ENCODE assay signal across 10 cellular contexts in the genomic region with DNA sequence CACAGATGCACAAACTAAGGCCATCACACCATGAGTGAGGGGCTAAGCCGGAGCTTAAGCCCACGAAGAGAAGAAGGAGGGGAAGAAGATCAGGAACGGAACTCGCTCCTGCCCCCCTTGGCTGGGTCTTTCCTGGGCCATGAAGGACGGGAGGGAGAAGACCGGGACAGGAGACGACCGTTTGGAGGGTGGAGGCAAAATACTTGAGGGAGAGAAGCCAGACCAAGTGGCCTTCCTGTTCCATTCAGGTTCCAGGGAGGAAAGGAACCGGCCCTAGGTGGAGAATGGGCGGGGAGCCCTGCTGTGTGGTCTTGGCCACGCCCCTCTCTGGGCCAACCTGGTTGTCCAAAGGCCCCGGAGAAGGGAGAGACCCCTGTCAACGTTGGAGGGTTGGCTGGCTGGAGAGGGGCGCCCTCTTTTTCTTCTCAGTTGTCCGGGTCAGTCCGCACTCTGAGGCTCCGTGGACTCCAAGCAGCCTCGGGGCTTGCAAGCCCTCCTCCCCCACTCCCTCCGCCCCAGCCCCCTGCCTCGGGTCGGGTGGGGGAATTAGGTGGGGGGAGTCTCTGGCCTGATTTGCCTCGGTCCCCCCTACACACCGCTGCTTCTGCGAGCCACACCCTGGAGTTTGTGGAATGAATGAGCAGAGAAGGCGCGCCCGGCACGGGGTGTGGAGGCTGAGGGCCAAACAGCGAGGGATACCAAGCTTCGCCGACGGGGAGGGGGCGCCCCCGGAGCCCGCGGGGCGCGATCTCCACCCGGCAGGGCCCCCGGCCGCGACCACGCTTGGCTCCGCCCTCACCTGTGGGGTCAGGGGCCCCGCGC. TPM values are rescaled to one million over a fixed set of nuclear protein-coding genes. Genes with fewer than 3 reads are reported as not detected.
A peak's percentile ranks its signal among the peaks of the same experiment; 100 is the strongest.
DNase-seq lines count a peak whose midpoint lies in the region; FAIRE-seq and TF ChIP-seq lines count a peak whose summit lies in the region.
"Had no signal": no experiment of that assay in that cellular context is flagged by ENCODE, and none has a peak within 500 bp of the region (broad histone marks: within the 10 kb centered on the region; RNA-seq: fewer than 3 reads in every experiment).

No MANE protein-coding gene starts in this region.

- no TSS peak for BruUV-seq in endothelial cell of umbilical vein (replicated peaks; lab: Mats Ljungman, UMichigan)

- no peak for TF ChIP-seq POLR2A in endothelial cell of umbilical vein (IDR thresholded peaks at IDR 0.05; ENCODE audit: low read depth, low read length)

- FAIRE-seq in endothelial cell of umbilical vein (lab: Jason Lieb, UNC), result no peak
- FAIRE-seq: islet of Langerhans had no signal

- TF ChIP-seq CTCF in endothelial cell of umbilical vein (IDR thresholded peaks at IDR 0.05; ENCODE audit: extremely low read depth in 1 of 2, insufficient read depth in 1 of 2, low read depth in 1 of 2, low read length in 2 of 2) (no peak), BE2C (IDR thresholded peaks at IDR 0.05; ENCODE audit: low read depth, low read length) (no peak)

- H3K27ac ChIP-seq in endothelial cell of umbilical vein (ENCODE audit: insufficient read depth, low read depth, low read length), result no peak overlapping the region

- H4K20me1 ChIP-seq in endothelial cell of umbilical vein (replicated peaks; ENCODE audit: control insufficient read depth, extremely low read depth, insufficient read depth, low read length), result no peaks in the 10 kb centered on the region

- CTCF ChIA-PET in endothelial cell of umbilical vein (lab: Charles Lee), result no interaction called here

- POLR2A ChIA-PET in endothelial cell of umbilical vein (lab: Charles Lee), result no interaction called here

- H3K27me3 ChIP-seq in endothelial cell of umbilical vein (ENCODE audit: control insufficient read depth in 2 of 2, insufficient read depth in 2 of 2, low read length in 2 of 2) (peaks cover 19 to 27% of the 10 kb centered on the region in 2 experiments), BE2C (peaks cover 55% of the 10 kb centered on the region)

- no peaks in the 10 kb centered on the region for H3K79me2 ChIP-seq in endothelial cell of umbilical vein (ENCODE audit: control insufficient read depth, insufficient read depth, low read length)

- H3K9me1 ChIP-seq in endothelial cell of umbilical vein (replicated peaks; ENCODE audit: control insufficient read depth, extremely low read depth, insufficient read depth, low read length), result no peaks in the 10 kb centered on the region

- dilution Hi-C loops in endothelial cell of umbilical vein (cut with MboI; ENCODE audit: extremely low pct_ligation_motif_present, low sequenced_read_pairs), result no loop called here

- intact Hi-C loops in endothelial cell of umbilical vein (cut with micrococcal nuclease), result no loop called here

- H3K9ac ChIP-seq in endothelial cell of umbilical vein (replicated peaks; ENCODE audit: extremely low read depth, insufficient read depth, low read length), result no peak overlapping the region

- H2AFZ ChIP-seq in endothelial cell of umbilical vein (ENCODE audit: low read depth, low read length), result no peak overlapping the region

- H3K9me3 ChIP-seq in endothelial cell of umbilical vein (replicated peaks; ENCODE audit: control insufficient read depth, insufficient read depth, low read length), result no peaks in the 10 kb centered on the region
- no peaks in the 10 kb centered on the region for H3K9me3 ChIP-seq in BE2C

- DNase-seq in NCI-H1694 (lab: John Stamatoyannopoulos, UW), result peak; percentile 9
- no peak for DNase-seq in NCI-H1694 treated with DMSO at 0.1 percent for 48 hours (lab: John Stamatoyannopoulos, UW)
- peak; percentile 6 for DNase-seq in NCI-H2227 treated with DMSO at 0.1 percent for 48 hours (lab: John Stamatoyannopoulos, UW)
- DNase-seq in endothelial cell of umbilical vein (ENCODE audit: low read depth, low spot score), result no peak
- peak; percentile 80 for DNase-seq in retina
- no peak for DNase-seq in stimulated activated naive CD4-positive, alpha-beta T cell treated with Interleukin-2 at 50 U/mL for 16 hours (lab: John Stamatoyannopoulos, UW)
- no peak for DNase-seq in BE2C
- DNase-seq in SIG-M5 treated with dmso at 0.1 percent for 504 hours (lab: John Stamatoyannopoulos, UW; ENCODE audit: unreplicated experiment), result no peak

- H3K36me3 ChIP-seq in endothelial cell of umbilical vein (ENCODE audit: control insufficient read depth in 2 of 2, extremely low read depth in 1 of 2, insufficient read depth in 2 of 2, low read length in 2 of 2) (no peaks in the 10 kb centered on the region), BE2C (no peaks in the 10 kb centered on the region)

- no peak overlapping the region for H3K4me2 ChIP-seq in endothelial cell of umbilical vein (ENCODE audit: insufficient read depth, low read length)

- H3K4me1 ChIP-seq in endothelial cell of umbilical vein (ENCODE audit: control insufficient read depth, extremely low read depth, insufficient read depth, low read length) (no peaks in the 10 kb centered on the region), BE2C (no peaks in the 10 kb centered on the region)

- H3K4me3 ChIP-seq in endothelial cell of umbilical vein (replicated peaks in 1 of 3; ENCODE audit: insufficient read depth in 1 of 3, low read depth in 1 of 3, low read length in 3 of 3) (no peak overlapping the region), BE2C (ENCODE audit: low read depth, low read length) (no peak overlapping the region)

TF ChIP-seq in endothelial cell of umbilical vein, 7 proteins besides CTCF, POLR2A, EP300 and RAD21:
- TF ChIP-seq, protein P1, sequence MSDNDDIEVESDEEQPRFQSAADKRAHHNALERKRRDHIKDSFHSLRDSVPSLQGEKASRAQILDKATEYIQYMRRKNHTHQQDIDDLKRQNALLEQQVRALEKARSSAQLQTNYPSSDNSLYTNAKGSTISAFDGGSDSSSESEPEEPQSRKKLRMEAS (IDR thresholded peaks at IDR 0.05; ENCODE audit: insufficient read depth, insufficient read length), result no peak
- TF ChIP-seq EZH2 (IDR thresholded peaks at IDR 0.05; ENCODE audit: borderline replicate concordance, low read depth, low read length, severe bottlenecking), result peak; percentile 70

RNA-seq across cellular contexts. Expression of a gene that starts 0.8 kb away (rescaled TPM):
- not detected in 2 replicates for total RNA-seq in endothelial cell of umbilical vein
- not detected in 2 replicates for polyA plus RNA-seq in endothelial cell of umbilical vein
- polyA plus RNA-seq in endothelial cell of umbilical vein (2011; cell fraction: cytosol; rRNA removed), result not detected in 2 replicates
- not detected in 2 replicates for polyA plus RNA-seq in endothelial cell of umbilical vein (2011; cell fraction: nucleus; rRNA removed)
- not detected in 2 replicates for polyA plus RNA-seq in endothelial cell of umbilical vein (2012)
- polyA minus RNA-seq in endothelial cell of umbilical vein, result not detected in 2 replicates
- polyA minus RNA-seq in endothelial cell of umbilical vein (2011; cell fraction: cytosol; rRNA and poly(A)+ RNA removed), result not detected
- polyA minus RNA-seq in endothelial cell of umbilical vein (2011; cell fraction: nucleus; rRNA and poly(A)+ RNA removed), result not detected in 2 replicates
- not detected for polyA plus RNA-seq in BE2C (2012; ENCODE audit: insufficient read depth, insufficient read length, low read depth)
- polyA plus RNA-seq: AG04450 had no signal

Comparison
In these comparisons a context has a peak if more than half of its experiments do, and no peak if none do; other contexts are left out.
1. DNase-seq: peak in NCI-H1694 (single experiment), NCI-H2227 treated with DMSO at 0.1 percent for 48 hours (single experiment) and retina (single experiment); none in NCI-H1694 treated with DMSO at 0.1 percent for 48 hours (single experiment), endothelial cell of umbilical vein (single experiment), stimulated activated naive CD4-positive, alpha-beta T cell treated with Interleukin-2 at 50 U/mL for 16 hours (single experiment), BE2C (single experiment) and SIG-M5 treated with dmso at 0.1 percent for 504 hours (single experiment).